Comparison of ENCODE assay signal across 26 cellular contexts in genomic region chr17:31515226-31515759, GRCh38.
DNase-seq lines count a peak whose midpoint lies in the region; ATAC-seq, FAIRE-seq and TF ChIP-seq lines count a peak whose summit lies in the region.
"Had no signal": no experiment of that assay in that cellular context is flagged by ENCODE, and none has a peak within 500 bp of the region (broad histone marks: within the 10 kb centered on the region; RNA-seq: fewer than 3 reads in every experiment).

No MANE protein-coding gene starts in this region.

- TF ChIP-seq EP300 in HepG2 (IDR thresholded peaks at IDR 0.05; ENCODE audit: low read depth in 2 of 2, low read length in 2 of 2) (no peak), HepG2 (CRISPR knock-in tag; IDR thresholded peaks at IDR 0.05; ENCODE audit: borderline replicate concordance) (no peak)

- no peak overlapping the region for H3K4me3 ChIP-seq in HepG2 (replicated peaks in 1 of 3; ENCODE audit: insufficient read depth in 1 of 3, low read depth in 2 of 3, low read length in 3 of 3)
- H3K4me3 ChIP-seq in naive thymus-derived CD4-positive, alpha-beta T cell (ENCODE audit: low read length), result no peak overlapping the region
- H3K4me3 ChIP-seq: HAP-1, Peyer's patch, suprapubic skin, uterus had no signal

- H2AFZ ChIP-seq in HepG2 (ENCODE audit: low read length), result no peak overlapping the region

- 95% methylated on average over 4 of the region's 9 CpGs for WGBS in HepG2 (ENCODE audit: low lambda C conversion rate)

- TF ChIP-seq CTCF in natural killer cell (IDR thresholded peaks at IDR 0.05), result no peak
- no peak for TF ChIP-seq CTCF in HepG2 (CRISPR knock-in tag; IDR thresholded peaks at IDR 0.05)

- intact Hi-C loops in natural killer cell (cut with micrococcal nuclease), result no loop called here
- intact Hi-C loops in HepG2 (cut with micrococcal nuclease; ENCODE audit: unreplicated experiment), result no loop called here
- intact Hi-C loops in naive thymus-derived CD4-positive, alpha-beta T cell (cut with micrococcal nuclease), result no loop called here

- TF ChIP-seq POLR2A in HepG2 (IDR thresholded peaks at IDR 0.05; ENCODE audit: insufficient read depth in 1 of 2, low read depth in 2 of 2, low read length in 2 of 2), result no peak

- ATAC-seq in natural killer cell (no peak), HepG2 (no peak)
- no peak for ATAC-seq in natural killer cell treated with Interleukin-12 subunit alpha and Interleukin-12 subunit beta and Interleukin-15 and Interleukin-18, amount 100 ng/mL, for 72 hours
- no peak for ATAC-seq in naive thymus-derived CD4-positive, alpha-beta T cell
- ATAC-seq: left colon had no signal

- peaks cover 62% of the 10 kb centered on the region for H3K79me2 ChIP-seq in HepG2 (ENCODE audit: insufficient read depth, low read length)

- CTCF ChIA-PET in HepG2 (lab: Yijun Ruan, JAX; ENCODE audit: low intra/inter-chr PET ratio, low total read pairs), result interaction anchor here (0.8 kb wide), 1 partner anchor 10 kb away, joined by 3 read pairs; no protein-coding TSS in a partner anchor
- CTCF ChIA-PET in naive thymus-derived CD4-positive, alpha-beta T cell (lab: Charles Lee), result interaction anchor here (0.8 to 1.3 kb wide), 2 partner anchors 10 to 76 kb away, joined by 3 read pairs; no protein-coding TSS in a partner anchor

- no peak overlapping the region for H3K9ac ChIP-seq in HepG2 (ENCODE audit: insufficient read depth, low read depth, low read length)

- H3K9me3 Mint-ChIP-seq in natural killer cell, result no peaks in the 10 kb centered on the region
- H3K9me3 Mint-ChIP-seq in natural killer cell treated with Interleukin-12 subunit alpha and Interleukin-12 subunit beta and Interleukin-15 and Interleukin-18, amount 100 ng/mL, for 72 hours, result no peaks in the 10 kb centered on the region
- H3K9me3 Mint-ChIP-seq in naive thymus-derived CD4-positive, alpha-beta T cell, result no peaks in the 10 kb centered on the region
- H3K9me3 Mint-ChIP-seq: activated naive CD8-positive, alpha-beta T cell treated with anti-CD3 and anti-CD28 coated beads, Interleukin-2, amount 10 ng/mL, durations not matched to agents 7 days and 5 days had no signal

- H3K4me2 ChIP-seq in HepG2 (ENCODE audit: low read depth, low read length), result no peak overlapping the region

- H3K4me1 Mint-ChIP-seq in natural killer cell, result peaks cover 28 to 49% of the 10 kb centered on the region in 2 donors
- peaks cover 13 to 16% of the 10 kb centered on the region in 2 donors for H3K4me1 Mint-ChIP-seq in natural killer cell treated with Interleukin-12 subunit alpha and Interleukin-12 subunit beta and Interleukin-15 and Interleukin-18, amount 100 ng/mL, for 72 hours (ENCODE audit: low read depth in 2 of 2)
- H3K4me1 Mint-ChIP-seq in naive thymus-derived CD4-positive, alpha-beta T cell, result peaks cover 21 to 59% (median 50%) of the 10 kb centered on the region in 7 donors

- no peaks in the 10 kb centered on the region for H3K27me3 ChIP-seq in HepG2 (ENCODE audit: control insufficient read depth in 1 of 2, insufficient read depth in 2 of 2, low read length in 2 of 2)
- no peaks in the 10 kb centered on the region for H3K27me3 ChIP-seq in naive thymus-derived CD4-positive, alpha-beta T cell (ENCODE audit: control insufficient read depth in 2 of 2, insufficient read depth in 2 of 2, low read length in 2 of 2)
- H3K27me3 ChIP-seq: Peyer's patch, suprapubic skin, uterus had no signal

- in situ Hi-C loops in HepG2 (cut with HindIII; ENCODE audit: extremely low pct_ligation_motif_present, low pct_unique_long_range_greater_than_20kb), result no loop called here

- DNase-seq in natural killer cell (no peak), NCI-H69 (lab: John Stamatoyannopoulos, UW) (peak; percentile 17), left kidney (ENCODE audit: low read depth, low spot score) (peak; percentile 34), hypothalamus (lab: John Stamatoyannopoulos, UW) (no peak), HepG2 (ENCODE audit: low spot score) (no peak)
- DNase-seq in natural killer cell treated with Interleukin-12 subunit alpha and Interleukin-12 subunit beta and Interleukin-15 and Interleukin-18, amount 100 ng/mL, for 72 hours (ENCODE audit: low spot score), result no peak
- no peak for DNase-seq in naive thymus-derived CD4-positive, alpha-beta T cell
- DNase-seq: activated naive CD8-positive, alpha-beta T cell treated with anti-CD3 and anti-CD28 coated beads, Interleukin-2, amount 10 ng/mL, durations not matched to agents 7 days and 5 days; activated T-cell treated with anti-CD3 and anti-CD28 coated beads, Interleukin-2, amount 50 U/mL, for 48 hours; central memory CD4-positive, alpha-beta T cell; head of caudate nucleus; Kasumi-1; left colon; mesenchymal stem cell; NCI-H1048; NCI-H2029; NCI-H510A treated with DMSO at 0.1 percent for 48 hours; occipital lobe; Peyer's patch; SIG-M5; uterus had no signal

- FAIRE-seq in HepG2 (lab: Jason Lieb, UNC), result no peak
- FAIRE-seq: astrocyte, endothelial cell of umbilical vein had no signal

- BruUV-seq in HepG2 (replicated peaks; lab: Mats Ljungman, UMichigan), result no TSS peak

- H3K36me3 Mint-ChIP-seq in natural killer cell, result no peaks in the 10 kb centered on the region
- no peaks in the 10 kb centered on the region for H3K36me3 Mint-ChIP-seq in natural killer cell treated with Interleukin-12 subunit alpha and Interleukin-12 subunit beta and Interleukin-15 and Interleukin-18, amount 100 ng/mL, for 72 hours
- H3K36me3 Mint-ChIP-seq in naive thymus-derived CD4-positive, alpha-beta T cell, result peaks cover 0 to 8% (median 0%) of the 10 kb centered on the region in 5 donors

- peak overlapping the region; percentile 57 to 67 for H3K27ac Mint-ChIP-seq in natural killer cell
- no peak overlapping the region for H3K27ac Mint-ChIP-seq in natural killer cell treated with Interleukin-12 subunit alpha and Interleukin-12 subunit beta and Interleukin-15 and Interleukin-18, amount 100 ng/mL, for 72 hours
- H3K27ac Mint-ChIP-seq in naive thymus-derived CD4-positive, alpha-beta T cell, result peak overlapping the region in 3 of 9 donors; percentile 41 to 71 (median 47)
- H3K27ac Mint-ChIP-seq: activated naive CD8-positive, alpha-beta T cell treated with anti-CD3 and anti-CD28 coated beads, Interleukin-2, amount 10 ng/mL, durations not matched to agents 7 days and 5 days had no signal

- no peak for TF ChIP-seq RAD21 in HepG2 (CRISPR knock-in tag; IDR thresholded peaks at IDR 0.05)

- H3K36me3 ChIP-seq in HepG2 (replicated peaks in 1 of 2; ENCODE audit: control insufficient read depth in 1 of 2, insufficient read depth in 2 of 2, low read length in 2 of 2), result peaks cover 4 to 25% of the 10 kb centered on the region in 2 experiments
- H3K36me3 ChIP-seq in naive thymus-derived CD4-positive, alpha-beta T cell (ENCODE audit: control insufficient read depth in 2 of 3, insufficient read depth in 3 of 3, low read length in 3 of 3), result peaks cover 0 to 22% (median 5%) of the 10 kb centered on the region in 3 experiments
- H3K36me3 ChIP-seq: HAP-1, suprapubic skin, uterus had no signal

- H3K27ac ChIP-seq in HepG2 (ENCODE audit: extremely low read length, insufficient read depth, low read length), result no peak overlapping the region
- no peak overlapping the region for H3K27ac ChIP-seq in naive thymus-derived CD4-positive, alpha-beta T cell (ENCODE audit: low read depth, low read length)
- H3K27ac ChIP-seq: Peyer's patch, suprapubic skin, uterus had no signal

- H3K9me3 ChIP-seq in HepG2 (ENCODE audit: low read length), result no peaks in the 10 kb centered on the region
- H3K9me3 ChIP-seq in naive thymus-derived CD4-positive, alpha-beta T cell (ENCODE audit: control insufficient read depth in 2 of 3, low read length in 3 of 3), result no peaks in the 10 kb centered on the region
- H3K9me3 ChIP-seq: HAP-1, Peyer's patch, suprapubic skin, uterus had no signal

- H3K27me3 Mint-ChIP-seq in natural killer cell (ENCODE audit: low read depth in 2 of 2), result no peaks in the 10 kb centered on the region
- H3K27me3 Mint-ChIP-seq in natural killer cell treated with Interleukin-12 subunit alpha and Interleukin-12 subunit beta and Interleukin-15 and Interleukin-18, amount 100 ng/mL, for 72 hours, result no peaks in the 10 kb centered on the region
- H3K27me3 Mint-ChIP-seq in naive thymus-derived CD4-positive, alpha-beta T cell, result no peaks in the 10 kb centered on the region
- H3K27me3 Mint-ChIP-seq: activated naive CD8-positive, alpha-beta T cell treated with anti-CD3 and anti-CD28 coated beads, Interleukin-2, amount 10 ng/mL, durations not matched to agents 7 days and 5 days had no signal

- H4K20me1 ChIP-seq in HepG2 (ENCODE audit: insufficient read depth, low read length), result no peaks in the 10 kb centered on the region; the same call in 1 of the 2 replicates

- H3K4me3 Mint-ChIP-seq in natural killer cell, result no peak overlapping the region
- no peak overlapping the region for H3K4me3 Mint-ChIP-seq in natural killer cell treated with Interleukin-12 subunit alpha and Interleukin-12 subunit beta and Interleukin-15 and Interleukin-18, amount 100 ng/mL, for 72 hours
- no peak overlapping the region for H3K4me3 Mint-ChIP-seq in naive thymus-derived CD4-positive, alpha-beta T cell
- H3K4me3 Mint-ChIP-seq: activated naive CD8-positive, alpha-beta T cell treated with anti-CD3 and anti-CD28 coated beads, Interleukin-2, amount 10 ng/mL, durations not matched to agents 7 days and 5 days; CD14-positive monocyte had no signal

- POLR2A ChIA-PET in HepG2 (lab: Yijun Ruan, JAX), result no interaction called here
- POLR2A ChIA-PET in naive thymus-derived CD4-positive, alpha-beta T cell (lab: Charles Lee), result interaction anchor here (0.6 kb wide), 1 partner anchor 118 kb away, joined by 3 read pairs; no protein-coding TSS in a partner anchor

- H3K4me1 ChIP-seq in HepG2 (ENCODE audit: insufficient read depth, low read length), result peaks cover 42% of the 10 kb centered on the region
- H3K4me1 ChIP-seq in naive thymus-derived CD4-positive, alpha-beta T cell (ENCODE audit: control insufficient read depth in 2 of 2, insufficient read depth in 2 of 2, low read length in 2 of 2), result peaks cover 27 to 28% of the 10 kb centered on the region in 2 donors
- H3K4me1 ChIP-seq: HAP-1, uterus had no signal

TF ChIP-seq in HepG2, 621 proteins besides CTCF, POLR2A, EP300 and RAD21 (continues in another document):
- TF ChIP-seq PHF20 (CRISPR knock-in tag; IDR thresholded peaks at IDR 0.05), result no peak
- TF ChIP-seq KDM5A (IDR thresholded peaks at IDR 0.05; ENCODE audit: borderline replicate concordance, low read length), result no peak
- no peak for TF ChIP-seq TARDBP (CRISPR knock-in tag; IDR thresholded peaks at IDR 0.05)
- TF ChIP-seq ZFP36 (IDR thresholded peaks at IDR 0.05; ENCODE audit: borderline replicate concordance, low read depth, low read length, partially characterized antibody), result no peak
- TF ChIP-seq PAX8 (CRISPR knock-in tag; IDR thresholded peaks at IDR 0.05; ENCODE audit: borderline replicate concordance), result no peak
- TF ChIP-seq ZNF10 (CRISPR knock-in tag; IDR thresholded peaks at IDR 0.05; ENCODE audit: borderline replicate concordance, low read depth), result no peak

Comparison
In these comparisons a context has a peak if more than half of its experiments do, and no peak if none do; other contexts are left out.
1. H3K27ac Mint-ChIP-seq: peak in natural killer cell (2 of 2); none in natural killer cell treated with Interleukin-12 subunit alpha and Interleukin-12 subunit beta and Interleukin-15 and Interleukin-18, amount 100 ng/mL, for 72 hours (0 of 2).
2. DNase-seq: peak in NCI-H69 (single experiment) and left kidney (single experiment); none in natural killer cell (single experiment), natural killer cell treated with Interleukin-12 subunit alpha and Interleukin-12 subunit beta and Interleukin-15 and Interleukin-18, amount 100 ng/mL, for 72 hours (single experiment), hypothalamus (0 of 51), HepG2 (single experiment) and naive thymus-derived CD4-positive, alpha-beta T cell (0 of 9).